In the genomic region with DNA sequence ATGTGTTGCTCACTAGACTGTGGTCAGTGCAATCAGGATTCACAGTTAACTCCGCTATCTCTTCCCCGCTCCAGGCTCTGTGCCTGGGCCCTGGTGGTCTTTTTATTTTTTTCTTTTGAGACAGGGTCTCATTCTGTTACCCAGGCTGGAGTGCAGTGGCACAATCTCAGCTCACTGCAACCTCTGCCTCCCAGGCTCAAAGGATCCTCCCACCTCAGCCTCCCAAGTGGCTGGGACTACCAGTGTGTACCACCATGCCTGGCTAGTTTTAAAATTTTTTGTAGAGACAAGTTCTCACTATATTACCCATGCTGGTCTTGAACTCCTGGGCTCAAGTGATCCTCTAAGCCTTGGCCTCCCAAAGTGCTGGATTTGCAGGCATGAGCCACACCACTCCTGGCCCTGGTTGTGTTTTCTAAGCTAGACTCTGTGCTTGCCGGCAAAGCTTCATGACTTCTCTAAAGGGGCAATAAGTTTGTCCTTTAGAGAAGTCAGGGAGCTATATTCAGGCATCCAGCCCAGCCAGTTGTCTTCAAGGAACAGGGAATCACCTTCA, we compare ENCODE assay signal across 10 cellular contexts. TPM values are rescaled to one million over a fixed set of nuclear protein-coding genes. Genes with fewer than 3 reads are reported as not detected.
A peak's percentile ranks its signal among the peaks of the same experiment; 100 is the strongest.
DNase-seq lines count a peak whose midpoint lies in the region; FAIRE-seq and TF ChIP-seq lines count a peak whose summit lies in the region.
"Had no signal": no experiment of that assay in that cellular context is flagged by ENCODE, and none has a peak within 500 bp of the region (broad histone marks: within the 10 kb centered on the region; RNA-seq: fewer than 3 reads in every experiment).

No MANE protein-coding gene starts in this region.

- H3K27ac ChIP-seq in OCI-LY1 (ENCODE audit: low read depth, low read length, poor library complexity, severe bottlenecking) (peak overlapping the region; percentile 99), small intestine (ENCODE audit: low read depth in 1 of 2, low read length in 1 of 2) (peak overlapping the region in 1 of 2 donors; percentile 97)
- H3K27ac ChIP-seq: SJSA1 had no signal

- peaks cover 7% of the 10 kb centered on the region for H3K27me3 Mint-ChIP-seq in endothelial cell (ENCODE audit: unreplicated experiment)

- H3K4me3 ChIP-seq in GM08714 (ENCODE audit: low read length) (peak overlapping the region; percentile 93), OCI-LY1 (ENCODE audit: low read depth, low read length, poor library complexity, severe bottlenecking) (peak overlapping the region; percentile 96), small intestine (ENCODE audit: low read depth in 1 of 2, low read length in 2 of 2) (peak overlapping the region; percentile 73 to 81)
- H3K4me3 ChIP-seq: SJSA1 had no signal

- DNase-seq in endothelial cell (ENCODE audit: low spot score) (no peak), small intestine (no peak), MV-4-11 (lab: John Stamatoyannopoulos, UW) (no peak), NCI-H2081 treated with DMSO at 0.1 percent for 48 hours (lab: John Stamatoyannopoulos, UW) (no peak), kidney tubule cell (ENCODE audit: low spot score) (no peak)
- no peak for DNase-seq in stimulated activated CD4-positive, alpha-beta T cell treated with anti-CD3 and anti-CD28 coated beads, Interleukin-2, amount 100 ng/mL, for 48 hours
- DNase-seq: NCI-H1105 treated with DMSO at 0.1 percent for 48 hours had no signal

- peak overlapping the region; percentile 86 for H3K4me2 ChIP-seq in OCI-LY1 (ENCODE audit: low read length)

- peaks cover 8% of the 10 kb centered on the region for H3K36me3 Mint-ChIP-seq in endothelial cell (ENCODE audit: low read depth, unreplicated experiment)

- peaks cover 87% of the 10 kb centered on the region for H3K4me1 ChIP-seq in OCI-LY1 (ENCODE audit: insufficient read depth, low read length, severe bottlenecking)
- H3K4me1 ChIP-seq in small intestine (ENCODE audit: control insufficient read depth in 2 of 2, insufficient read depth in 1 of 2, low read depth in 1 of 2, low read length in 1 of 2) = peaks cover 0 to 18% of the 10 kb centered on the region in 2 donors
- H3K4me1 ChIP-seq: SJSA1 had no signal

- peaks cover 4% of the 10 kb centered on the region; the same call in 1 of the 2 replicates for H3F3A ChIP-seq in OCI-LY1 (ENCODE audit: insufficient read depth, low read length)

- peaks cover 57% of the 10 kb centered on the region for H3K36me3 ChIP-seq in OCI-LY1 (ENCODE audit: insufficient read depth, low read length)
- H3K36me3 ChIP-seq in small intestine (ENCODE audit: control insufficient read depth in 2 of 2, insufficient read depth in 2 of 2, low read length in 2 of 2) = peaks cover 0 to 3% of the 10 kb centered on the region in 2 donors
- H3K36me3 ChIP-seq: SJSA1 had no signal

- TF ChIP-seq CTCF in OCI-LY1 (IDR thresholded peaks at IDR 0.05; ENCODE audit: low read length) (no peak), endothelial cell (IDR thresholded peaks at IDR 0.05; ENCODE audit: unreplicated experiment) (no peak)

- H3K4me1 Mint-ChIP-seq in endothelial cell (ENCODE audit: unreplicated experiment) = peaks cover 79% of the 10 kb centered on the region

- no peaks in the 10 kb centered on the region for H4K20me1 ChIP-seq in OCI-LY1 (ENCODE audit: insufficient read depth, low read length)

- no peaks in the 10 kb centered on the region for H3K9me3 ChIP-seq in OCI-LY1 (ENCODE audit: low read length)
- H3K9me3 ChIP-seq in small intestine (ENCODE audit: control insufficient read depth, low read depth) = no peaks in the 10 kb centered on the region
- H3K9me3 ChIP-seq: SJSA1 had no signal

- H3K9ac ChIP-seq in OCI-LY1 (ENCODE audit: low read length) = peak overlapping the region; percentile 94

- WGBS in small intestine, 3 donors = 61 to 90% (median 70%) methylated on average over 3 of the region's 3 CpGs

- no peaks in the 10 kb centered on the region for H3K9me3 Mint-ChIP-seq in endothelial cell (ENCODE audit: unreplicated experiment)

- H3K9me2 ChIP-seq in OCI-LY1 (ENCODE audit: low read depth, low read length) = no peaks in the 10 kb centered on the region

- H3K4me3 Mint-ChIP-seq in endothelial cell (ENCODE audit: unreplicated experiment) = peak overlapping the region; percentile 94

- peaks cover 62% of the 10 kb centered on the region for H3K79me2 ChIP-seq in OCI-LY1 (ENCODE audit: insufficient read depth, low read length)

- no peaks in the 10 kb centered on the region for H3K27me3 ChIP-seq in OCI-LY1 (ENCODE audit: insufficient read depth, low read length)
- H3K27me3 ChIP-seq in small intestine (ENCODE audit: control insufficient read depth in 2 of 2, insufficient read depth in 2 of 2, low read length in 2 of 2) = no peaks in the 10 kb centered on the region

- FAIRE-seq in small intestine (lab: Jason Lieb, UNC) = no peak

- H2AFZ ChIP-seq in OCI-LY1 (ENCODE audit: low read length) = no peak overlapping the region

- H3K27ac Mint-ChIP-seq in endothelial cell (ENCODE audit: unreplicated experiment) = peak overlapping the region; percentile 18

RNA-seq across cellular contexts. Expression of a gene that starts 1.4 kb away (rescaled TPM):
- 39.5 TPM for total RNA-seq in endothelial cell (ENCODE audit: unreplicated experiment)
- polyA plus RNA-seq in small intestine = 10 to 100 TPM in 1 of 3 donors, 1 to 10 TPM in 2; 2.0 to 14.1 (median 9.1) TPM
